27 cellular contexts compared by ENCODE assay signal in the genomic region with DNA sequence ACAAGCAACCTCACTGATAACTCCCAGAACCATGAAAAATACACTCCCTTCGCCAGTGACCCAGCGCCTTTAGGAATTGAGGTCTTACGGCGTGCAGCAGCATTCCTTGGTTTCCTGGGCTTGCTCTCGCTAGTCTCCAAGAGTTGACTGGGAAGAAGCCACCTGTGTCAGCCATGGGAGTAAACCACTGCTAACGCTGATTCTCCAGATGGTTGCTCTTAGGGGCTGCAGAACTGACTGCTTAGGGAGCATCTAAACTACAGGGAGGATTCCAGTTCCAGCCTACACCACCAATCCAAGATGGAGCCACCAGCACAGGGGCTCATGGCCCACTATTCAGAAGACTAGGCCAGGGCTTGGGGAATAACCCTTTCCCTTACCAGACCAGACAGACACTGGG. TPM values are rescaled to one million over a fixed set of nuclear protein-coding genes. Genes with fewer than 3 reads are reported as not detected.
A peak's percentile ranks its signal among the peaks of the same experiment; 100 is the strongest.
DNase-seq lines count a peak whose midpoint lies in the region; ATAC-seq and TF ChIP-seq lines count a peak whose summit lies in the region.
"Had no signal": no experiment of that assay in that cellular context is flagged by ENCODE, and none has a peak within 500 bp of the region (broad histone marks: within the 10 kb centered on the region; RNA-seq: fewer than 3 reads in every experiment).

No MANE protein-coding gene starts in this region.

- H3K4me3 ChIP-seq in heart left ventricle (peak overlapping the region in 4 of 12 donors; percentile 70 to 97 (median 84)), endodermal cell (ENCODE audit: low read length) (peak overlapping the region; percentile 96), Karpas-422 (ENCODE audit: low read length) (no peak overlapping the region)
- H3K4me3 ChIP-seq: ovary, SJCRH30 had no signal

- no peak for TF ChIP-seq CTCF in heart left ventricle (IDR thresholded peaks at IDR 0.05)
- TF ChIP-seq CTCF in endodermal cell (conservative IDR thresholded peaks at IDR 0.05): no peak
- TF ChIP-seq CTCF in mesothelial cell of epicardium (IDR thresholded peaks at IDR 0.05; ENCODE audit: unreplicated experiment): no peak
- TF ChIP-seq CTCF in type B pancreatic cell (conservative IDR thresholded peaks at IDR 0.05): no peak
- TF ChIP-seq CTCF in nephron progenitor cell (IDR thresholded peaks at IDR 0.05): no peak

- intact Hi-C loops in heart left ventricle (cut with DNase I) (loop anchor here in 2 of 10 donors (5.0 kb wide), 2 partner anchors 34 to 39 kb away; no protein-coding TSS in a partner anchor), left ventricle myocardium superior (cut with micrococcal nuclease) (no loop called here)

- H3K79me2 ChIP-seq in Karpas-422 (ENCODE audit: low read length): no peaks in the 10 kb centered on the region

- H3K36me3 ChIP-seq in heart left ventricle: no peaks in the 10 kb centered on the region
- no peaks in the 10 kb centered on the region for H3K36me3 ChIP-seq in endodermal cell (ENCODE audit: control insufficient read depth, insufficient read depth, low read length)
- no peaks in the 10 kb centered on the region for H3K36me3 ChIP-seq in Karpas-422 (ENCODE audit: insufficient read depth, low read length)
- H3K36me3 ChIP-seq: ovary, Peyer's patch, SJCRH30 had no signal

- H3K4me2 ChIP-seq in Karpas-422 (ENCODE audit: low read depth, low read length, poor library complexity, severe bottlenecking): no peak overlapping the region

- H3K27me3 Mint-ChIP-seq in endodermal cell (ENCODE audit: insufficient read depth): no peaks in the 10 kb centered on the region
- H3K27me3 Mint-ChIP-seq in mesothelial cell of epicardium (ENCODE audit: low read depth): peaks cover 3% of the 10 kb centered on the region
- H3K27me3 Mint-ChIP-seq in type B pancreatic cell: peaks cover 17% of the 10 kb centered on the region
- H3K27me3 Mint-ChIP-seq in nephron progenitor cell (ENCODE audit: low read depth, poor library complexity): peaks cover 13% of the 10 kb centered on the region

- H3K27me3 ChIP-seq in heart left ventricle (peaks cover 0 to 27% (median 0%) of the 10 kb centered on the region in 9 donors), endodermal cell (ENCODE audit: control insufficient read depth, insufficient read depth, low read length, poor library complexity, severe bottlenecking) (no peaks in the 10 kb centered on the region), Karpas-422 (ENCODE audit: low read length) (no peaks in the 10 kb centered on the region)
- H3K27me3 ChIP-seq: ovary, SJCRH30 had no signal

- H3K4me1 ChIP-seq in heart left ventricle: peaks cover 0 to 46% (median 9%) of the 10 kb centered on the region in 12 donors
- peaks cover 12% of the 10 kb centered on the region for H3K4me1 ChIP-seq in endodermal cell (ENCODE audit: control insufficient read depth, insufficient read depth, low read length)
- no peaks in the 10 kb centered on the region for H3K4me1 ChIP-seq in Karpas-422 (ENCODE audit: low read length)
- H3K4me1 ChIP-seq: foreskin keratinocyte had no signal

- H3K9ac ChIP-seq in endodermal cell (ENCODE audit: extremely low read depth, low read length, poor library complexity, severe bottlenecking) (no peak overlapping the region), Karpas-422 (ENCODE audit: low read length) (no peak overlapping the region)

- H3K27ac ChIP-seq in heart left ventricle (peak overlapping the region in 11 of 12 donors; percentile 82 to 98 (median 93)), endodermal cell (ENCODE audit: low read depth, low read length) (no peak overlapping the region), Karpas-422 (ENCODE audit: low read length) (no peak overlapping the region)
- H3K27ac ChIP-seq: foreskin keratinocyte, ovary, SJCRH30 had no signal

- no peaks in the 10 kb centered on the region for H3K9me2 ChIP-seq in Karpas-422 (replicated peaks; ENCODE audit: insufficient read depth, low read length)

- ATAC-seq in heart left ventricle (no peak), left ventricle myocardium superior (no peak)
- ATAC-seq: activated naive CD8-positive, alpha-beta T cell treated with anti-CD3 and anti-CD28 coated beads, Interleukin-2, amount 50 U/mL, for 24 hours; foreskin keratinocyte; naive thymus-derived CD4-positive, alpha-beta T cell; stimulated activated naive B cell treated with anti-CD40 and anti-IgM and Interleukin-4, amounts not matched to agents 10 μg/mL and 1 μg/mL and 100 μg/mL, for 72 hours had no signal

- no peaks in the 10 kb centered on the region for H3K9me3 ChIP-seq in heart left ventricle
- H3K9me3 ChIP-seq in endodermal cell (ENCODE audit: control insufficient read depth, low read length): no peaks in the 10 kb centered on the region
- H3K9me3 ChIP-seq in Karpas-422 (ENCODE audit: low read length): no peaks in the 10 kb centered on the region
- H3K9me3 ChIP-seq: ovary, Peyer's patch, SJCRH30 had no signal

- H4K20me1 ChIP-seq in Karpas-422 (ENCODE audit: insufficient read depth, low read depth, low read length): no peaks in the 10 kb centered on the region

- H3K9me3 Mint-ChIP-seq in endodermal cell: no peaks in the 10 kb centered on the region
- no peaks in the 10 kb centered on the region for H3K9me3 Mint-ChIP-seq in mesothelial cell of epicardium
- H3K9me3 Mint-ChIP-seq in type B pancreatic cell: no peaks in the 10 kb centered on the region
- H3K9me3 Mint-ChIP-seq in nephron progenitor cell: no peaks in the 10 kb centered on the region
- H3K9me3 Mint-ChIP-seq: activated naive CD8-positive, alpha-beta T cell treated with anti-CD3 and anti-CD28 coated beads, Interleukin-2, amount 50 U/mL, for 24 hours; CD4-positive, alpha-beta memory T cell; stimulated activated naive B cell treated with anti-CD40 and anti-IgM and Interleukin-4, amounts not matched to agents 10 μg/mL and 1 μg/mL and 100 μg/mL, for 72 hours had no signal

- H3K4me3 Mint-ChIP-seq in endodermal cell (peak overlapping the region; percentile 96), mesothelial cell of epicardium (peak overlapping the region; percentile 7), type B pancreatic cell (peak overlapping the region; percentile 90), nephron progenitor cell (no peak overlapping the region)
- H3K4me3 Mint-ChIP-seq: activated naive CD8-positive, alpha-beta T cell treated with anti-CD3 and anti-CD28 coated beads, Interleukin-2, amount 50 U/mL, for 24 hours had no signal

- H3K4me1 Mint-ChIP-seq in endodermal cell: peaks cover 27% of the 10 kb centered on the region
- peaks cover 18% of the 10 kb centered on the region for H3K4me1 Mint-ChIP-seq in mesothelial cell of epicardium
- H3K4me1 Mint-ChIP-seq in type B pancreatic cell (ENCODE audit: unreplicated experiment): peaks cover 22% of the 10 kb centered on the region
- H3K4me1 Mint-ChIP-seq in nephron progenitor cell: peaks cover 47% of the 10 kb centered on the region
- H3K4me1 Mint-ChIP-seq: activated naive CD8-positive, alpha-beta T cell treated with anti-CD3 and anti-CD28 coated beads, Interleukin-2, amount 50 U/mL, for 24 hours had no signal

- no peak for DNase-seq in heart left ventricle
- DNase-seq in left ventricle myocardium superior: no peak
- DNase-seq in endodermal cell: peak; percentile 65
- DNase-seq in mesothelial cell of epicardium (ENCODE audit: low spot score in 2 of 2, unreplicated experiment in 2 of 2): no peak
- no peak for DNase-seq in type B pancreatic cell (ENCODE audit: extremely low spot score, unreplicated experiment)
- DNase-seq in stimulated activated naive CD4-positive, alpha-beta T cell (lab: John Stamatoyannopoulos, UW): no peak
- no peak for DNase-seq in Karpas-422
- DNase-seq in nephron progenitor cell: no peak
- DNase-seq: 8988T; activated effector memory CD4-positive, alpha-beta T cell treated with anti-CD3 and anti-CD28 coated beads, Interleukin-2, amount 50 U/mL, for 16 hours; activated naive CD8-positive, alpha-beta T cell treated with anti-CD3 and anti-CD28 coated beads, Interleukin-2, amount 50 U/mL, for 24 hours; AML-193; CD4-positive, alpha-beta memory T cell; erythroblast; foreskin keratinocyte; hippocampal formation; kidney glomerular epithelial cell; MV-4-11; naive thymus-derived CD4-positive, alpha-beta T cell; NCI-H524; ovary; Peyer's patch; SJCRH30; stimulated activated CD4-positive, alpha-beta T cell treated with anti-CD3 and anti-CD28 coated beads, Interleukin-12 subunit alpha, Interleukin-12 subunit beta, amount 100 ng/mL, for 4 hours; stimulated activated CD4-positive, alpha-beta T cell treated with anti-CD3 and anti-CD28 coated beads, Interleukin-4, amount 100 ng/mL, for 24 hours; stimulated activated naive B cell treated with anti-CD40 and anti-IgM and Interleukin-4, amounts not matched to agents 10 μg/mL and 1 μg/mL and 100 μg/mL, for 72 hours had no signal

- H3K27ac Mint-ChIP-seq in endodermal cell (no peak overlapping the region), mesothelial cell of epicardium (no peak overlapping the region), type B pancreatic cell (no peak overlapping the region), nephron progenitor cell (no peak overlapping the region)
- H3K27ac Mint-ChIP-seq: activated naive CD8-positive, alpha-beta T cell treated with anti-CD3 and anti-CD28 coated beads, Interleukin-2, amount 50 U/mL, for 24 hours; CD4-positive, alpha-beta memory T cell; naive thymus-derived CD4-positive, alpha-beta T cell; stimulated activated naive B cell treated with anti-CD40 and anti-IgM and Interleukin-4, amounts not matched to agents 10 μg/mL and 1 μg/mL and 100 μg/mL, for 72 hours had no signal

- no peak overlapping the region for H2AFZ ChIP-seq in Karpas-422 (ENCODE audit: low read length)

- TF ChIP-seq POLR2A in heart left ventricle (IDR thresholded peaks at IDR 0.05): no peak

- peaks cover 2% of the 10 kb centered on the region for H3K36me3 Mint-ChIP-seq in endodermal cell (ENCODE audit: low read depth)
- H3K36me3 Mint-ChIP-seq in mesothelial cell of epicardium: no peaks in the 10 kb centered on the region
- peaks cover 1% of the 10 kb centered on the region for H3K36me3 Mint-ChIP-seq in type B pancreatic cell
- H3K36me3 Mint-ChIP-seq in nephron progenitor cell (ENCODE audit: low read depth): peaks cover 4% of the 10 kb centered on the region
- H3K36me3 Mint-ChIP-seq: CD4-positive, alpha-beta memory T cell; naive thymus-derived CD4-positive, alpha-beta T cell; stimulated activated naive B cell treated with anti-CD40 and anti-IgM and Interleukin-4, amounts not matched to agents 10 μg/mL and 1 μg/mL and 100 μg/mL, for 72 hours had no signal

- WGBS in heart left ventricle, 4 donors: 78 to 86% (median 85%) methylated on average over 6 of the region's 6 CpGs
- WGBS in endodermal cell (ENCODE audit: insufficient coverage in 1 of 2, insufficient read length in 1 of 2), 2 experiments: 76 to 82% methylated on average over 6 of the region's 6 CpGs

RNA-seq across cellular contexts. Expression of gene RBPMS2, which starts 2.4 kb away (rescaled TPM):
- 100 to 1,000 TPM in 7 of 9 donors, 10 to 100 TPM in 2; 49.8 to 530 (median 189) TPM for total RNA-seq in heart left ventricle
- 100 to 1,000 TPM; 238 to 408 TPM for polyA plus RNA-seq in heart left ventricle
- 213 TPM for total RNA-seq in left ventricle myocardium superior
- total RNA-seq in endodermal cell: 100 to 1,000 TPM in 1 of 2 donors, 10 to 100 TPM in 1; 86.0 to 131 TPM
- polyA plus RNA-seq in endodermal cell (2013, experiment 1 of 2): 59.9 TPM
- 49.6 TPM for polyA plus RNA-seq in endodermal cell (2013, experiment 2 of 2)
- 14.3 to 17.8 TPM (median 14.6 TPM) in 3 replicates for total RNA-seq in mesothelial cell of epicardium
- 6.4 and 19.7 TPM in 2 replicates for total RNA-seq in type B pancreatic cell (ENCODE audit: low replicate concordance)
- not detected in 2 replicates for total RNA-seq in Karpas-422 (2014; rRNA removed; shearing (Covaris generic); ENCODE audit: low replicate concordance)
- total RNA-seq: CD4-positive, alpha-beta memory T cell; foreskin keratinocyte; HT-29 had no signal
- polyA plus RNA-seq: CD4-positive, alpha-beta memory T cell; foreskin keratinocyte; naive thymus-derived CD4-positive, alpha-beta T cell had no signal

RNA-seq across cellular contexts. Expression of gene PIF1, which starts 52.5 kb away (rescaled TPM):
- 1 to 10 TPM in 2 of 9 donors, under 1 TPM in 5, not detected in 2; 0.23 to 4.6 (median 0.52) TPM for total RNA-seq in heart left ventricle
- polyA plus RNA-seq in heart left ventricle: under 1 TPM; 0.40 to 0.88 TPM
- total RNA-seq in left ventricle myocardium superior: 0.42 TPM
- total RNA-seq in endodermal cell: 10 to 100 TPM; 60.7 to 64.6 TPM
- polyA plus RNA-seq in endodermal cell (2013, experiment 1 of 2): 46.2 TPM
- polyA plus RNA-seq in endodermal cell (2013, experiment 2 of 2): 44.8 TPM
- total RNA-seq in mesothelial cell of epicardium: 10.8 to 12.4 TPM (median 10.8 TPM) in 3 replicates
- total RNA-seq in type B pancreatic cell (ENCODE audit: low replicate concordance): 8.0 and 30.5 TPM in 2 replicates
- total RNA-seq in Karpas-422 (2014; rRNA removed; shearing (Covaris generic); ENCODE audit: low replicate concordance): 18.6 and 60.0 TPM in 2 replicates
- polyA plus RNA-seq: CD4-positive, alpha-beta memory T cell; naive thymus-derived CD4-positive, alpha-beta T cell had no signal

Comparison
In these comparisons a context has a peak if more than half of its experiments do, and no peak if none do; other contexts are left out.
1. H3K27ac ChIP-seq: peak in heart left ventricle (11 of 12); none in endodermal cell (single experiment) and Karpas-422 (single experiment).